11 cellular contexts compared by ENCODE assay signal in the genomic region with DNA sequence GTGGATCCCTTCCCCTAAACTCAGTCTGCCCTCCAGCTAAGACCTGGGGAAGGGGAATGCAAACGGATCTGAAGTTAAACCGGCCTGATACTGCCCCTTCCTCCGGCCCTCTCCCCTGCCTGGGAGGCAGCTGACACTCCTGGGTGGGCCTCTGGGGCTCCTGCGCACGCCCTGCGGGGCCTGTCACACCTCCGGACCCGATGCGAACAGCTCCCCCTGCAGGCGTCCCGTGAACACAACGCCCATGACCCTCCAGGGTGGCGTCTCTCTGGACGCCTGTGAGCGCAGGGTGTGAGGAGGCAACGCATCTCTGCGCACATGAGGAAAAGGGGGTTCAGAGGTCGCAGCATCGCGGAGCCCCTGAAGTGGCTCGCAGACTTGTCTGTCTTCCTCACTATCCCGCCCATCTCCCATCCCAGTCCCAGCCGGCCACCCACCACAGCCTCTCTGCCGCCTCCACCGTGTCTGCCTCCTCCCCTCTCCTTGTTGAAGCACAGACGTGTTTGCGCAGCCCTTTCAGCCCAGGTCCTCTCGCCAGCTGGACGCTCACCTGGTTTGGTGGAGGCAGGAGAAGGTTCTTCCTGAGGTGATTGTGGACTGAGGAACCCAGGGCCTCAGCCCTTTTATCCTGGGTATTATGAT.
DNase-seq lines count a peak whose midpoint lies in the region; ATAC-seq, FAIRE-seq and TF ChIP-seq lines count a peak whose summit lies in the region.
"Had no signal": no experiment of that assay in that cellular context is flagged by ENCODE, and none has a peak within 500 bp of the region (broad histone marks: within the 10 kb centered on the region; RNA-seq: fewer than 3 reads in every experiment).

No MANE protein-coding gene starts in this region.

- ATAC-seq in stimulated activated naive CD8-positive, alpha-beta T cell treated with anti-CD3 and anti-CD28 coated beads, Interleukin-15, amount 100 ng/mL, for 72 hours: peak; percentile 50
- ATAC-seq in GM19035 (IDR thresholded peaks at IDR 0.05; ENCODE audit: unreplicated experiment): no peak

- H3K27me3 Mint-ChIP-seq in stimulated activated naive CD8-positive, alpha-beta T cell treated with anti-CD3 and anti-CD28 coated beads, Interleukin-15, amount 100 ng/mL, for 72 hours: peaks cover 34% of the 10 kb centered on the region

- no peaks in the 10 kb centered on the region for H3F3A ChIP-seq in Loucy (ENCODE audit: low read depth)

- FAIRE-seq in RCC 7860 (lab: Jason Lieb, UNC): no peak

- H3K4me3 ChIP-seq in Loucy (ENCODE audit: low read length, poor library complexity, severe bottlenecking): no peak overlapping the region
- H3K4me3 ChIP-seq: sigmoid colon had no signal

- DNase-seq in activated CD8-positive, alpha-beta memory T cell treated with anti-CD3 and anti-CD28 coated beads, Interleukin-2, amount 50 U/mL, for 48 hours: peak; percentile 67
- DNase-seq in activated CD8-positive, alpha-beta memory T cell treated with anti-CD3 and anti-CD28 coated beads for 24 hours: no peak
- peak; percentile 1 for DNase-seq in cerebellar cortex (ENCODE audit: low spot score)
- DNase-seq in stimulated activated naive CD8-positive, alpha-beta T cell treated with anti-CD3 and anti-CD28 coated beads, Interleukin-15, amount 100 ng/mL, for 72 hours: peak; percentile 14 to 21
- DNase-seq in RCC 7860 (ENCODE audit: low spot score): no peak
- DNase-seq in NCI-H146 treated with DMSO at 0.1 percent for 48 hours (lab: John Stamatoyannopoulos, UW; ENCODE audit: unreplicated experiment): no peak
- DNase-seq: NCI-H1105, sigmoid colon had no signal

- H3K27ac Mint-ChIP-seq in stimulated activated naive CD8-positive, alpha-beta T cell treated with anti-CD3 and anti-CD28 coated beads, Interleukin-15, amount 100 ng/mL, for 72 hours: no peak overlapping the region
- H3K27ac Mint-ChIP-seq: activated naive CD4-positive, alpha-beta T cell treated with anti-CD3 and anti-CD28 coated beads, Interleukin-2, amount 50 U/mL, for 72 hours had no signal

- H3K9me3 Mint-ChIP-seq in stimulated activated naive CD8-positive, alpha-beta T cell treated with anti-CD3 and anti-CD28 coated beads, Interleukin-15, amount 100 ng/mL, for 72 hours: peaks cover 0 to 12% of the 10 kb centered on the region in 2 donors

- TF ChIP-seq CTCF in Loucy (conservative IDR thresholded peaks at IDR 0.05; ENCODE audit: low read length): peak; percentile 44; the same call in 1 of the 2 replicates

- no peak overlapping the region for H2AFZ ChIP-seq in Loucy (ENCODE audit: low read length)

- no peaks in the 10 kb centered on the region for H3K27me3 ChIP-seq in Loucy (ENCODE audit: insufficient read depth, low read length, poor library complexity, severe bottlenecking)

- H3K4me1 Mint-ChIP-seq in stimulated activated naive CD8-positive, alpha-beta T cell treated with anti-CD3 and anti-CD28 coated beads, Interleukin-15, amount 100 ng/mL, for 72 hours: no peaks in the 10 kb centered on the region

- no peaks in the 10 kb centered on the region for H3K36me3 ChIP-seq in Loucy (ENCODE audit: insufficient read depth, low read length)
- H3K36me3 ChIP-seq: sigmoid colon had no signal

- H3K79me2 ChIP-seq in Loucy (ENCODE audit: insufficient read depth, low read length): no peaks in the 10 kb centered on the region

- no peaks in the 10 kb centered on the region for H3K9me2 ChIP-seq in Loucy (replicated peaks; ENCODE audit: low read depth, low read length)

- no peaks in the 10 kb centered on the region for H3K4me1 ChIP-seq in Loucy (ENCODE audit: insufficient read depth, low read length, poor library complexity, severe bottlenecking)
- H3K4me1 ChIP-seq: sigmoid colon had no signal

- no peak overlapping the region for H3K9ac ChIP-seq in Loucy (ENCODE audit: low read depth, low read length, poor library complexity, severe bottlenecking)

- no peak overlapping the region for H3K4me2 ChIP-seq in Loucy (ENCODE audit: low read depth, low read length, poor library complexity, severe bottlenecking)

- H3K4me3 Mint-ChIP-seq in stimulated activated naive CD8-positive, alpha-beta T cell treated with anti-CD3 and anti-CD28 coated beads, Interleukin-15, amount 100 ng/mL, for 72 hours: no peak overlapping the region

- H4K20me1 ChIP-seq in Loucy (ENCODE audit: insufficient read depth, low read length, poor library complexity, severe bottlenecking): no peaks in the 10 kb centered on the region

- peaks cover 10% of the 10 kb centered on the region; the same call in 1 of the 2 replicates for H3K9me3 ChIP-seq in Loucy (ENCODE audit: insufficient read depth, low read depth, low read length)

Comparison
In these comparisons a context has a peak if more than half of its experiments do, and no peak if none do; other contexts are left out.
1. DNase-seq: peak in activated CD8-positive, alpha-beta memory T cell treated with anti-CD3 and anti-CD28 coated beads, Interleukin-2, amount 50 U/mL, for 48 hours (single experiment), cerebellar cortex (single experiment) and stimulated activated naive CD8-positive, alpha-beta T cell treated with anti-CD3 and anti-CD28 coated beads, Interleukin-15, amount 100 ng/mL, for 72 hours (2 of 2); none in activated CD8-positive, alpha-beta memory T cell treated with anti-CD3 and anti-CD28 coated beads for 24 hours (single experiment), RCC 7860 (single experiment) and NCI-H146 treated with DMSO at 0.1 percent for 48 hours (single experiment).